In the genomic region with DNA sequence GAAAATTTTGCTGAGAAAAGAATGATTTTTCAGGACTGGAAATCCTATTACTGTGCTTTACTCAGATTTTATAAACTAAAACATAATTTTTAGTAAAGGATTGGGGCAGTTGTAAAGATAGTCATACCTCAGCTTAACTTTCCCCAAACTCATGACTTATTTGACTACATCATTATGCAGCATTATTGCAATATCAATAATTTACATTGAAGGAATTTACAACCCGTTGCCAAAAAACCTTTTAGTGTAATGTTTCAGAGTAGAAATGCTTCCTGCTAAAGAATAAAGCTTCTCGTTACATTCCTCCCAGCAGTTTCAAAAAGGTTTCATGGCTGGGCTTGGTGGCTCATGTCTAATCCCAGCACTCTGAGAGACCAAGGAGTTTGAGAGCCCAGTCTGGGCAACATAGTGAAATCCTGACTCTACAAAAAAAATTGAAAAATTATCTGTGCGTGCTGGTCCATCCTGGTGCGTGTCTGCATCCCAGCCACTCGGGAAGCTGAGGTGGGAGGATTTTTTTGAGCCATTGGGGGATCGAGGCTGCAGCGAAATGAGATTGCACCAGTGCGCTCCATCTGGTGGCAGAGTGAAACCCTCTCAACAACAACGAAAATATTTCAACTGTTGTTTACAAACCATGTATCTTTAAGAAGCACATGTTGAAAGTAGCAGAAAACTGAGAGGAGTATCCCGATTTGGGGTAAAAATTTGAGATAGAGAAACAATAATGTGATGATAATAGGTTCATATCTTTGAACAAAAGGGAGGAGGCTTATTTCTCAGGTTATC, we compare ENCODE assay signal across 8 cellular contexts. TPM values are rescaled to one million over a fixed set of nuclear protein-coding genes. Genes with fewer than 3 reads are reported as not detected.
A peak's percentile ranks its signal among the peaks of the same experiment; 100 is the strongest.
DNase-seq lines count a peak whose midpoint lies in the region; ATAC-seq, FAIRE-seq and TF ChIP-seq lines count a peak whose summit lies in the region.

No MANE protein-coding gene starts in this region.

- no peak for ATAC-seq in HG03439 (IDR thresholded peaks at IDR 0.05; ENCODE audit: unreplicated experiment)
- ATAC-seq in left lung: no peak

- H3K4me1 ChIP-seq in mesendoderm (ENCODE audit: control insufficient read depth, low read depth, low read length) (peaks cover 2% of the 10 kb centered on the region), left lung (peaks cover 22 to 77% of the 10 kb centered on the region in 2 donors)

- FAIRE-seq in urothelium cell line (lab: Jason Lieb, UNC): no peak

- peak overlapping the region; percentile 75 for H3K23ac ChIP-seq in mesendoderm (ENCODE audit: low read length)

- peak overlapping the region; percentile 18 for H3K4me3 ChIP-seq in AG04449 (ENCODE audit: low read depth, low read length)
- peak overlapping the region; percentile 20 for H3K4me3 ChIP-seq in choroid plexus epithelial cell (ENCODE audit: low read depth, low read length)
- H3K4me3 ChIP-seq in mesendoderm (ENCODE audit: low read length): no peak overlapping the region
- H3K4me3 ChIP-seq in left lung: peak overlapping the region in 1 of 2 donors; percentile 94

- H3K27me3 ChIP-seq in mesendoderm (ENCODE audit: insufficient read depth, low read length, poor library complexity): no peaks in the 10 kb centered on the region
- H3K27me3 ChIP-seq in left lung: no peaks in the 10 kb centered on the region

- no peaks in the 10 kb centered on the region for H3K9me3 ChIP-seq in left lung

- no peaks in the 10 kb centered on the region for H3K79me1 ChIP-seq in mesendoderm (ENCODE audit: low read length)

- H2BK15ac ChIP-seq in mesendoderm (replicated peaks; ENCODE audit: low read depth): no peak overlapping the region

- no peak overlapping the region for H2AK5ac ChIP-seq in mesendoderm (ENCODE audit: low read length)

- H4K8ac ChIP-seq in mesendoderm (ENCODE audit: low read depth, low read length): no peak overlapping the region

- peaks cover 95% of the 10 kb centered on the region for H3K79me2 ChIP-seq in mesendoderm (ENCODE audit: control insufficient read depth, insufficient read depth, low read length)

- CTCF ChIA-PET in AG04449 (lab: Yijun Ruan, JAX): interaction anchor here (0.7 to 5.0 kb wide), 13 partner anchors 8 to 360 kb away, joined by 3 to 51 read pairs (median 4); no protein-coding TSS in a partner anchor

- H3K9ac ChIP-seq in mesendoderm (ENCODE audit: low read length): peak overlapping the region; percentile 46

- H2BK5ac ChIP-seq in mesendoderm (ENCODE audit: low read length): no peak overlapping the region

- intact Hi-C loops in left lung (cut with DNase I): loop anchor here in 1 of 2 donors (10.0 kb wide), 1 partner anchor 64 kb away; a partner anchor contains a TSS

- TF ChIP-seq CTCF in AG04449 (IDR thresholded peaks at IDR 0.05; ENCODE audit: insufficient read depth, low read length, missing control alignments): peak; percentile 50
- peak; percentile 65 for TF ChIP-seq CTCF in GM10266 (IDR thresholded peaks at IDR 0.05; ENCODE audit: control insufficient read depth, insufficient read depth, low read depth, missing control alignments)
- TF ChIP-seq CTCF in choroid plexus epithelial cell (conservative IDR thresholded peaks at IDR 0.05; ENCODE audit: low read depth, low read length): peak; percentile 81
- peak in 1 of 2 donors; percentile 38 for TF ChIP-seq CTCF in left lung (IDR thresholded peaks at IDR 0.05)

- H3K4ac ChIP-seq in mesendoderm (ENCODE audit: low read depth, low read length): peak overlapping the region; percentile 36

- H3K4me2 ChIP-seq in mesendoderm (ENCODE audit: low read length): peak overlapping the region; percentile 38

- H3K27ac ChIP-seq in mesendoderm (ENCODE audit: low read depth, low read length): no peak overlapping the region
- no peak overlapping the region for H3K27ac ChIP-seq in left lung

- POLR2A ChIA-PET in AG04449 (lab: Yijun Ruan, JAX): interaction anchor here (0.7 kb wide), 2 partner anchors 178 to 834 kb away, joined by 3 read pairs; no protein-coding TSS in a partner anchor

- DNase-seq in AG04449 (ENCODE audit: low read depth, low spot score): no peak
- peak; percentile 39 for DNase-seq in GM10266 (ENCODE audit: extremely low spot score)
- DNase-seq in SK-N-DZ (ENCODE audit: low spot score): peak; percentile 50
- DNase-seq in choroid plexus epithelial cell (ENCODE audit: low read depth): peak; percentile 67
- peak; percentile 64 for DNase-seq in mesendoderm
- DNase-seq in urothelium cell line (ENCODE audit: low spot score): peak; percentile 12
- DNase-seq in left lung: no peak

- no peaks in the 10 kb centered on the region for H3K36me3 ChIP-seq in mesendoderm (ENCODE audit: control insufficient read depth, insufficient read depth, low read length)
- H3K36me3 ChIP-seq in left lung: no peaks in the 10 kb centered on the region

- peak overlapping the region; percentile 30 for H3K56ac ChIP-seq in mesendoderm (ENCODE audit: low read length)

- peak overlapping the region; percentile 39 for H3K18ac ChIP-seq in mesendoderm (ENCODE audit: low read length)

- WGBS in mesendoderm (ENCODE audit: extremely low coverage, insufficient coverage, low lambda C conversion rate): no CpG with 5 or more reads among the region's 10 CpGs

- H2BK120ac ChIP-seq in mesendoderm (ENCODE audit: low read depth, low read length): no peak overlapping the region

- H4K5ac ChIP-seq in mesendoderm (ENCODE audit: low read length): no peak overlapping the region

RNA-seq across cellular contexts. Expression of a gene that starts 4.4 kb away (rescaled TPM):
- polyA plus RNA-seq in SK-N-DZ (2014; cell fraction: cytosol; rRNA removed): 72.1 and 95.1 TPM in 2 replicates
- 53.0 and 56.6 TPM in 2 replicates for polyA plus RNA-seq in SK-N-DZ (2014; cell fraction: nucleus; rRNA removed)
- polyA plus RNA-seq in mesendoderm (2013, experiment 1 of 2): 228 TPM
- polyA plus RNA-seq in mesendoderm (2013, experiment 2 of 2): 227 TPM
- total RNA-seq in left lung: 10 to 100 TPM; 45.4 to 99.9 TPM

Comparison
In these comparisons a context has a peak if more than half of its experiments do, and no peak if none do; other contexts are left out.
1. DNase-seq: peak in GM10266 (single experiment), SK-N-DZ (single experiment), choroid plexus epithelial cell (single experiment), mesendoderm (single experiment) and urothelium cell line (single experiment); none in AG04449 (single experiment) and left lung (0 of 2).